In genomic region chr4:121726642-121727268, GRCh38 we compare ENCODE assay signal across 8 cellular contexts. TPM values are rescaled to one million over a fixed set of nuclear protein-coding genes. Genes with fewer than 3 reads are reported as not detected.
A peak's percentile ranks its signal among the peaks of the same experiment; 100 is the strongest.
DNase-seq lines count a peak whose midpoint lies in the region; ATAC-seq and TF ChIP-seq lines count a peak whose summit lies in the region.

No MANE protein-coding gene starts in this region.

- CTCF ChIA-PET in RWPE1 (lab: Yijun Ruan, JAX): interaction anchor here (0.7 kb wide), 1 partner anchor 59 kb away, joined by 3 read pairs; no protein-coding TSS in a partner anchor

- no peak overlapping the region for H3K27ac ChIP-seq in RWPE1

- TF ChIP-seq CTCF in RWPE1 (conservative IDR thresholded peaks at IDR 0.05; ENCODE audit: low read depth): peak; percentile 66
- peak; percentile 31 for TF ChIP-seq CTCF in mucosa of descending colon (IDR thresholded peaks at IDR 0.05)

- intact Hi-C loops in mucosa of descending colon (cut with DNase I, micrococcal nuclease): no loop called here

- POLR2A ChIA-PET in activated naive CD8-positive, alpha-beta T cell treated with anti-CD3 and anti-CD28 coated beads, Interleukin-2, amount 10 ng/mL, durations not matched to agents 7 days and 5 days (lab: Charles Lee): no interaction called here
- POLR2A ChIA-PET in RWPE1 (lab: Yijun Ruan, JAX; ENCODE audit: low non-redundant PET): no interaction called here

- H3K4me1 ChIP-seq in mucosa of descending colon (ENCODE audit: low read depth): no peaks in the 10 kb centered on the region

- H3K4me1 Mint-ChIP-seq in activated naive CD8-positive, alpha-beta T cell treated with anti-CD3 and anti-CD28 coated beads, Interleukin-2, amount 10 ng/mL, durations not matched to agents 7 days and 5 days: no peaks in the 10 kb centered on the region
- no peaks in the 10 kb centered on the region for H3K4me1 Mint-ChIP-seq in activated naive CD8-positive, alpha-beta T cell treated with anti-CD3 and anti-CD28 coated beads for 36 hours
- H3K4me1 Mint-ChIP-seq in effector memory CD8-positive, alpha-beta T cell (ENCODE audit: low read depth in 2 of 2): no peaks in the 10 kb centered on the region

- H3K9me3 Mint-ChIP-seq in activated naive CD8-positive, alpha-beta T cell treated with anti-CD3 and anti-CD28 coated beads, Interleukin-2, amount 10 ng/mL, durations not matched to agents 7 days and 5 days: no peaks in the 10 kb centered on the region
- H3K9me3 Mint-ChIP-seq in activated naive CD8-positive, alpha-beta T cell treated with anti-CD3 and anti-CD28 coated beads for 36 hours: no peaks in the 10 kb centered on the region
- H3K9me3 Mint-ChIP-seq in effector memory CD8-positive, alpha-beta T cell: no peaks in the 10 kb centered on the region

- H3K36me3 Mint-ChIP-seq in activated naive CD8-positive, alpha-beta T cell treated with anti-CD3 and anti-CD28 coated beads, Interleukin-2, amount 10 ng/mL, durations not matched to agents 7 days and 5 days: no peaks in the 10 kb centered on the region
- H3K36me3 Mint-ChIP-seq in activated naive CD8-positive, alpha-beta T cell treated with anti-CD3 and anti-CD28 coated beads for 36 hours: no peaks in the 10 kb centered on the region
- no peaks in the 10 kb centered on the region for H3K36me3 Mint-ChIP-seq in effector memory CD8-positive, alpha-beta T cell (ENCODE audit: insufficient read depth)

- H3K9me3 ChIP-seq in mucosa of descending colon: no peaks in the 10 kb centered on the region

- H3K27ac Mint-ChIP-seq in activated naive CD8-positive, alpha-beta T cell treated with anti-CD3 and anti-CD28 coated beads, Interleukin-2, amount 10 ng/mL, durations not matched to agents 7 days and 5 days: no peak overlapping the region
- no peak overlapping the region for H3K27ac Mint-ChIP-seq in activated naive CD8-positive, alpha-beta T cell treated with anti-CD3 and anti-CD28 coated beads for 36 hours
- H3K27ac Mint-ChIP-seq in effector memory CD8-positive, alpha-beta T cell: no peak overlapping the region

- no peak for DNase-seq in activated naive CD8-positive, alpha-beta T cell treated with anti-CD3 and anti-CD28 coated beads, Interleukin-2, amount 10 ng/mL, durations not matched to agents 7 days and 5 days
- DNase-seq in activated naive CD8-positive, alpha-beta T cell treated with anti-CD3 and anti-CD28 coated beads for 36 hours: no peak
- peak; percentile 54 for DNase-seq in RWPE1 (ENCODE audit: low spot score)
- DNase-seq in effector memory CD8-positive, alpha-beta T cell: peak; percentile 13 to 17 (median 17)
- DNase-seq in mucosa of descending colon: peak in 1 of 3 donors; percentile 12
- DNase-seq in mucosa of gallbladder (ENCODE audit: low spot score): no peak

- no peak overlapping the region for H3K4me3 ChIP-seq in mucosa of descending colon

- peaks cover 3% of the 10 kb centered on the region for H3K27me3 Mint-ChIP-seq in activated naive CD8-positive, alpha-beta T cell treated with anti-CD3 and anti-CD28 coated beads, Interleukin-2, amount 10 ng/mL, durations not matched to agents 7 days and 5 days
- peaks cover 9% of the 10 kb centered on the region for H3K27me3 Mint-ChIP-seq in activated naive CD8-positive, alpha-beta T cell treated with anti-CD3 and anti-CD28 coated beads for 36 hours
- H3K27me3 Mint-ChIP-seq in effector memory CD8-positive, alpha-beta T cell: peaks cover 0 to 9% of the 10 kb centered on the region in 2 donors

- no peak overlapping the region for H3K4me3 Mint-ChIP-seq in activated naive CD8-positive, alpha-beta T cell treated with anti-CD3 and anti-CD28 coated beads, Interleukin-2, amount 10 ng/mL, durations not matched to agents 7 days and 5 days
- H3K4me3 Mint-ChIP-seq in activated naive CD8-positive, alpha-beta T cell treated with anti-CD3 and anti-CD28 coated beads for 36 hours: no peak overlapping the region
- no peak overlapping the region for H3K4me3 Mint-ChIP-seq in effector memory CD8-positive, alpha-beta T cell

- ATAC-seq in activated naive CD8-positive, alpha-beta T cell treated with anti-CD3 and anti-CD28 coated beads, Interleukin-2, amount 10 ng/mL, durations not matched to agents 7 days and 5 days (ENCODE audit: low read depth): peak; percentile 78
- ATAC-seq in GM21423 (IDR thresholded peaks at IDR 0.05; ENCODE audit: unreplicated experiment) (peak; percentile 98), HG03565 (IDR thresholded peaks at IDR 0.05; ENCODE audit: unreplicated experiment) (peak; percentile 98), mucosa of descending colon (peak; percentile 76)
- ATAC-seq in effector memory CD8-positive, alpha-beta T cell (replicated peaks): peak; percentile 98

- no peaks in the 10 kb centered on the region for H3K36me3 ChIP-seq in mucosa of descending colon (ENCODE audit: low read depth)

RNA-seq across cellular contexts. Expression of gene ANXA5, which starts 30.0 kb away (rescaled TPM):
- 100 to 1,000 TPM; 104 to 111 TPM for total RNA-seq in activated naive CD8-positive, alpha-beta T cell treated with anti-CD3 and anti-CD28 coated beads, Interleukin-2, amount 10 ng/mL, durations not matched to agents 7 days and 5 days
- 10 to 100 TPM; 58.0 to 60.0 TPM for total RNA-seq in activated naive CD8-positive, alpha-beta T cell treated with anti-CD3 and anti-CD28 coated beads for 36 hours
- total RNA-seq in mucosa of descending colon: 100 to 1,000 TPM in 1 of 3 donors, 10 to 100 TPM in 2; 47.3 to 157 (median 89.2) TPM
- 327 TPM for total RNA-seq in mucosa of gallbladder

RNA-seq across cellular contexts. Expression of gene SMIM43, which starts 38.2 kb away (rescaled TPM):
- not detected for total RNA-seq in activated naive CD8-positive, alpha-beta T cell treated with anti-CD3 and anti-CD28 coated beads, Interleukin-2, amount 10 ng/mL, durations not matched to agents 7 days and 5 days
- not detected for total RNA-seq in activated naive CD8-positive, alpha-beta T cell treated with anti-CD3 and anti-CD28 coated beads for 36 hours
- total RNA-seq in mucosa of descending colon (1 to 10 TPM in 1 of 3 donors, not detected in 2; 1.0 TPM), mucosa of gallbladder (not detected)

Comparison
In these comparisons a context has a peak if more than half of its experiments do, and no peak if none do; other contexts are left out.
1. DNase-seq: peak in RWPE1 (single experiment) and effector memory CD8-positive, alpha-beta T cell (3 of 3); none in activated naive CD8-positive, alpha-beta T cell treated with anti-CD3 and anti-CD28 coated beads, Interleukin-2, amount 10 ng/mL, durations not matched to agents 7 days and 5 days (single experiment), activated naive CD8-positive, alpha-beta T cell treated with anti-CD3 and anti-CD28 coated beads for 36 hours (single experiment) and mucosa of gallbladder (single experiment).
2. Peak in every context shown above with its lines, with median percentiles within 50 percentile points of each other: ATAC-seq.